10 cellular contexts compared by ENCODE assay signal in the genomic region with DNA sequence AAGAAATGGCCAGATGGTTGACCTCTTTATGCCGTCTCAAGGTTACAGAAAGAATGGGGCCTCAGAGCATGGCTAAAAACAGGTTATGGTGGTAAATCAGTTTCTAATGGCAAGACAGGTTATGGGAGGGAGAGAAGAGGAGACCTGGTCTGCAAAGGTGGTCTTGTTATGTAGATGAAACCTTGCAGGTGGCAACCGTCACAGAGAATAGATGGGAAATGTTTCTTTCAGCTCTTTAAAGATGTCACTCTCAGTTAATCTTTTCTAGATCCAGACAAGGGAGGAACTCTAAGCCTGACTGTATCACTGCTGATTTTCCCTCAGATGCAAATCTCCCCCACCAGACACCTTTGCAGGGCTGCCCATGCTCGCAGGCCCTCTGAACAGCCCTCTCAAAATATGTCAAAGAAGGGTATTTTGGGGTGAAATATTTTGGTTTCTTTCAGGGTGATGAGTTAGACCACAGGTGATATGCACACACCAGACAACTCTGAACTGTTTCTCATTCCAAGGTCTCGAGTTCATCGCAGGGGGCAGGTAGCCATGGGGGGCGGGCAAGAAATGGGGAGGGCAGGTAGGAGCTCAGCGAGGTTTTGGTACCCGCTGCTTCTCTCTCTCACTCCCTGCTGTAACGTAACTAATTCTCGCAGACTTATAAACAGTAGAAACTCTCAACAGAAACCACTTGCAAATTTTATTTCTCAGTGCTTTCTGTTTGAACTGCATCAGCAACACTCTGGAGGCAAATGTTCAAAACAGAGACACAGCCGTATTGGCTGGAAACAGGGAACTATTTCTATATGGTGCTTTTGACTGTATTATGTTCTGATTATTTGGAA. TPM values are rescaled to one million over a fixed set of nuclear protein-coding genes. Genes with fewer than 3 reads are reported as not detected.
DNase-seq lines count a peak whose midpoint lies in the region; ATAC-seq, FAIRE-seq and TF ChIP-seq lines count a peak whose summit lies in the region.
"Had no signal": no experiment of that assay in that cellular context is flagged by ENCODE, and none has a peak within 500 bp of the region (broad histone marks: within the 10 kb centered on the region; RNA-seq: fewer than 3 reads in every experiment).

No MANE protein-coding gene starts in this region.

- H3K23ac ChIP-seq in H1 (ENCODE audit: insufficient read length): no peak overlapping the region

- H3K4ac ChIP-seq in H1 (replicated peaks; ENCODE audit: insufficient read length, low read depth, low read length): no peak overlapping the region

- 31% methylated on average over 8 of the region's 11 CpGs; no CpG with 5 or more reads in 1 of the 2 experiments for WGBS in H1 (ENCODE audit: extremely low coverage in 1 of 2, insufficient coverage in 1 of 2, insufficient read length in 1 of 2, insufficient replicate concordance in 2 of 2, low coverage in 1 of 2, low lambda C conversion rate in 2 of 2, missing lambda C conversion rate in 1 of 2), 2 experiments

- no peaks in the 10 kb centered on the region for H4K20me1 ChIP-seq in H1 (replicated peaks in 1 of 2; ENCODE audit: control insufficient read depth in 1 of 2, insufficient read depth in 2 of 2, low read length in 2 of 2)

- no peak overlapping the region for H4K91ac ChIP-seq in H1 (replicated peaks; ENCODE audit: insufficient read length, low read length)

- H3K36me3 ChIP-seq in H1 (ENCODE audit: control insufficient read depth in 2 of 4, insufficient read depth in 4 of 4, low read length in 3 of 4) (no peaks in the 10 kb centered on the region), kidney (ENCODE audit: control insufficient read depth in 1 of 2, insufficient read depth in 2 of 2, low read length in 2 of 2) (no peaks in the 10 kb centered on the region)

- peak in 1 of 2 experiments; percentile 52; a peak in 1 of 3 replicates for TF ChIP-seq EP300 in H1 (IDR thresholded peaks at IDR 0.05; ENCODE audit: borderline replicate concordance in 1 of 2, low read depth in 2 of 2, low read length in 2 of 2)

- CTCF ChIA-PET in H1 (lab: Charles Lee; ENCODE audit: partially characterized antibody): interaction anchor here (1.0 to 1.5 kb wide), 3 partner anchors 27 to 62 kb away, joined by 3 read pairs; no protein-coding TSS in a partner anchor
- CTCF ChIA-PET in CD4-positive, alpha-beta T cell (lab: Charles Lee): no interaction called here

- no peaks in the 10 kb centered on the region for H3K36me3 Mint-ChIP-seq in CD4-positive, alpha-beta T cell (ENCODE audit: low read depth)

- no peak overlapping the region for H2BK15ac ChIP-seq in H1 (ENCODE audit: low read length)

- peak overlapping the region; percentile 73 for H3K18ac ChIP-seq in H1 (ENCODE audit: extremely low read depth, low read length)

- TF ChIP-seq CTCF in H1 (IDR thresholded peaks at IDR 0.05; ENCODE audit: control extremely low read depth in 1 of 3, insufficient read depth in 1 of 3, low read depth in 1 of 3, low read length in 3 of 3) (no peak), omental fat pad (IDR thresholded peaks at IDR 0.05) (no peak), kidney (IDR thresholded peaks at IDR 0.05; ENCODE audit: borderline replicate concordance, extremely low read depth, insufficient read depth) (no peak)
- no peak for TF ChIP-seq CTCF in CD4-positive, alpha-beta T cell (IDR thresholded peaks at IDR 0.05)

- H3K4me1 Mint-ChIP-seq in CD4-positive, alpha-beta T cell (ENCODE audit: low read depth): no peaks in the 10 kb centered on the region
- H3K4me1 Mint-ChIP-seq: activated naive CD4-positive, alpha-beta T cell treated with anti-CD3 and anti-CD28 coated beads, Interleukin-2, amount 50 U/mL, for 24 hours had no signal

- intact Hi-C loops in CD4-positive, alpha-beta T cell (cut with DNase I, micrococcal nuclease): no loop called here
- intact Hi-C loops in kidney (cut with DNase I): no loop called here

- H4K8ac ChIP-seq in H1 (ENCODE audit: extremely low read depth, insufficient read depth, low read length): no peak overlapping the region

- peak in 1 of 2 experiments; percentile 50 for DNase-seq in H1 (ENCODE audit: low read depth in 1 of 2, low spot score in 2 of 2)
- no peak for DNase-seq in NCI-H2029 treated with DMSO at 0.1 percent for 48 hours (lab: John Stamatoyannopoulos, UW)
- no peak for DNase-seq in omental fat pad (ENCODE audit: low spot score)
- DNase-seq in CD4-positive, alpha-beta T cell: no peak
- DNase-seq in kidney: no peak
- DNase-seq: NCI-H69 had no signal

- no peak overlapping the region for H2AFZ ChIP-seq in H1 (ENCODE audit: low read length)

- H3K27me3 Mint-ChIP-seq in CD4-positive, alpha-beta T cell: no peaks in the 10 kb centered on the region
- H3K27me3 Mint-ChIP-seq: activated naive CD4-positive, alpha-beta T cell treated with anti-CD3 and anti-CD28 coated beads, Interleukin-2, amount 50 U/mL, for 24 hours had no signal

- no peak overlapping the region for H3K27ac Mint-ChIP-seq in CD4-positive, alpha-beta T cell
- H3K27ac Mint-ChIP-seq: activated naive CD4-positive, alpha-beta T cell treated with anti-CD3 and anti-CD28 coated beads, Interleukin-2, amount 50 U/mL, for 24 hours had no signal

- ATAC-seq in GM18519 (IDR thresholded peaks at IDR 0.05; ENCODE audit: low FRiP score, unreplicated experiment): peak; percentile 80
- peak; percentile 81 for ATAC-seq in GM21423 (IDR thresholded peaks at IDR 0.05; ENCODE audit: unreplicated experiment)
- ATAC-seq in HG03097 (IDR thresholded peaks at IDR 0.05; ENCODE audit: low FRiP score, unreplicated experiment): peak; percentile 54
- no peak for ATAC-seq in omental fat pad (ENCODE audit: low FRiP score)
- no peak for ATAC-seq in CD4-positive, alpha-beta T cell (ENCODE audit: poor library complexity)

- H3K56ac ChIP-seq in H1 (replicated peaks; ENCODE audit: insufficient read length, low read depth, low read length): no peak overlapping the region

- POLR2A ChIA-PET in H1 (lab: Charles Lee; ENCODE audit: partially characterized antibody): interaction anchor here (1.2 to 3.0 kb wide), 4 partner anchors 9 to 116 kb away, joined by 3 to 14 read pairs (median 6); a partner anchor contains a TSS
- POLR2A ChIA-PET in CD4-positive, alpha-beta T cell (lab: Charles Lee): no interaction called here

- peak; percentile 88 for FAIRE-seq in H1 (lab: Jason Lieb, UNC)
- no peak for FAIRE-seq in kidney (lab: Jason Lieb, UNC)

- peak overlapping the region; percentile 94; the same call in 1 of the 2 replicates for H2BK20ac ChIP-seq in H1 (ENCODE audit: low read length)

- no peak overlapping the region for H3K4me3 Mint-ChIP-seq in CD4-positive, alpha-beta T cell
- H3K4me3 Mint-ChIP-seq: activated naive CD4-positive, alpha-beta T cell treated with anti-CD3 and anti-CD28 coated beads, Interleukin-2, amount 50 U/mL, for 24 hours had no signal

- peak overlapping the region; percentile 95; the same call in 1 of the 2 replicates for H2BK5ac ChIP-seq in H1 (ENCODE audit: low read depth, low read length)

- peaks cover 4% of the 10 kb centered on the region for H3K9me3 Mint-ChIP-seq in CD4-positive, alpha-beta T cell
- H3K9me3 Mint-ChIP-seq: activated naive CD4-positive, alpha-beta T cell treated with anti-CD3 and anti-CD28 coated beads, Interleukin-2, amount 50 U/mL, for 24 hours had no signal

- H3K14ac ChIP-seq in H1 (ENCODE audit: insufficient read length): no peak overlapping the region

- H2BK120ac ChIP-seq in H1 (replicated peaks; ENCODE audit: low read depth, low read length): no peak overlapping the region

- no peak overlapping the region for H2AK5ac ChIP-seq in H1 (ENCODE audit: low read depth, low read length)

- H3K9me3 ChIP-seq in H1 (ENCODE audit: insufficient read depth in 2 of 2, low read depth in 1 of 2, low read length in 1 of 2) (peaks cover 13 to 21% of the 10 kb centered on the region in 2 experiments), kidney (ENCODE audit: control insufficient read depth in 1 of 2, low read length in 2 of 2) (peaks cover 0 to 3% of the 10 kb centered on the region in 2 donors)
- no peaks in the 10 kb centered on the region for H3K9me3 ChIP-seq in CD4-positive, alpha-beta T cell (ENCODE audit: control insufficient read depth, low read length)

- no peaks in the 10 kb centered on the region for H3K79me1 ChIP-seq in H1 (ENCODE audit: low read depth, low read length)

- H3K23me2 ChIP-seq in H1 (ENCODE audit: low read depth, low read length): peaks cover 3% of the 10 kb centered on the region; the same call in 1 of the 2 replicates

- peak overlapping the region; percentile 29 to 70 for H3K4me2 ChIP-seq in H1 (ENCODE audit: insufficient read depth in 1 of 2, low read depth in 2 of 2, low read length in 2 of 2)

- no peaks in the 10 kb centered on the region for H3K79me2 ChIP-seq in H1 (ENCODE audit: control insufficient read depth in 1 of 2, insufficient read depth in 2 of 2, low read length in 2 of 2)

- 0 out of 3 replicates have a peak, but pooled peaks of 1 of the 2 experiments have one; percentile 15 for TF ChIP-seq POLR2A in H1 (IDR thresholded peaks at IDR 0.05; ENCODE audit: control extremely low read depth in 1 of 2, low read depth in 2 of 2, low read length in 2 of 2)

- peak overlapping the region in 1 of 4 experiments; percentile 40; a peak in 2 of 8 replicates for H3K4me3 ChIP-seq in H1 (ENCODE audit: extremely low read depth in 1 of 4, insufficient read depth in 2 of 4, low read depth in 3 of 4, low read length in 4 of 4)
- no peak overlapping the region for H3K4me3 ChIP-seq in kidney (ENCODE audit: low read length in 2 of 2)

- no peaks in the 10 kb centered on the region for H3K27me3 ChIP-seq in H1 (replicated peaks in 1 of 4; ENCODE audit: control insufficient read depth in 3 of 4, extremely low read depth in 1 of 4, insufficient read depth in 3 of 4, low read length in 3 of 4)
- H3K27me3 ChIP-seq in CD4-positive, alpha-beta T cell (ENCODE audit: control insufficient read depth, insufficient read depth, low read length): no peaks in the 10 kb centered on the region

- TF ChIP-seq RAD21 in H1 (IDR thresholded peaks at IDR 0.05 in 1 of 2, conservative IDR thresholded peaks at IDR 0.05 in 1 of 2; ENCODE audit: low read depth in 2 of 2, low read length in 2 of 2): no peak

- H3K9ac ChIP-seq in H1 (replicated peaks in 1 of 4; ENCODE audit: extremely low read depth in 1 of 4, low read depth in 3 of 4, low read length in 3 of 4) (no peak overlapping the region), kidney (ENCODE audit: low read length in 2 of 2) (no peak overlapping the region)

- H4K5ac ChIP-seq in H1 (ENCODE audit: insufficient read length, low read depth, low read length): no peak overlapping the region

- H3K4me1 ChIP-seq in H1 (replicated peaks in 1 of 4; ENCODE audit: control insufficient read depth in 3 of 4, insufficient read depth in 4 of 4, low read length in 3 of 4): peaks cover 2 to 9% (median 4%) of the 10 kb centered on the region in 4 experiments; a peak in 6 of 7 replicates
- no peaks in the 10 kb centered on the region for H3K4me1 ChIP-seq in kidney (ENCODE audit: control insufficient read depth in 1 of 2, insufficient read depth in 1 of 2, low read depth in 1 of 2, low read length in 2 of 2)

- peak overlapping the region; percentile 78; the same call in 1 of the 2 replicates for H3K27ac ChIP-seq in H1 (ENCODE audit: low read depth, low read length)
- H3K27ac ChIP-seq in CD4-positive, alpha-beta T cell (ENCODE audit: low read depth, low read length): no peak overlapping the region
- H3K27ac ChIP-seq in kidney (ENCODE audit: low read depth in 2 of 2, low read length in 2 of 2): no peak overlapping the region

- peak overlapping the region; percentile 87 for H2BK12ac ChIP-seq in H1 (ENCODE audit: low read depth, low read length)

RNA-seq across cellular contexts. Expression of a gene that starts 32.4 kb away (rescaled TPM):
- total RNA-seq in H1 (2021; fragmentation: NEBNext Ultra II Directional; extraction: Animal tissue kit (Norgen Biotek cat#: 25700)): 81.1 and 82.5 TPM in 2 replicates
- polyA plus RNA-seq in H1 (2011; rRNA removed): 15.0 and 27.8 TPM in 2 replicates
- polyA plus RNA-seq in H1 (2011; cell fraction: cytosol; rRNA removed): 39.6 TPM
- polyA plus RNA-seq in H1 (2011; cell fraction: nucleus; rRNA removed): 12.9 TPM
- polyA plus RNA-seq in H1 (2012, experiment 1 of 2): 30.9 to 58.4 TPM (median 37.1 TPM) in 4 replicates
- 9.4 TPM for polyA plus RNA-seq in H1 (2012, experiment 2 of 2)
- 53.0 TPM for polyA plus RNA-seq in H1 (2013, experiment 1 of 2)
- polyA plus RNA-seq in H1 (2013, experiment 2 of 2): 56.0 TPM
- polyA minus RNA-seq in H1 (2011; rRNA and poly(A)+ RNA removed): 19.4 and 27.4 TPM in 2 replicates
- 14.6 TPM for polyA minus RNA-seq in H1 (2011; cell fraction: cytosol; rRNA and poly(A)+ RNA removed)
- polyA minus RNA-seq in H1 (2011; cell fraction: nucleus; rRNA and poly(A)+ RNA removed): 15.8 TPM
- total RNA-seq in omental fat pad: 10 to 100 TPM; 16.7 to 22.2 (median 20.1) TPM
- 10 to 100 TPM; 11.9 to 12.2 TPM for total RNA-seq in CD4-positive, alpha-beta T cell
- total RNA-seq in kidney: 22.4 TPM
- polyA plus RNA-seq in kidney (ENCODE audit: insufficient read depth, low read depth, low replicate concordance): 7.3 TPM

RNA-seq across cellular contexts. Expression of a gene that starts 32.7 kb away (rescaled TPM):
- 5.0 and 6.7 TPM in 2 replicates for total RNA-seq in H1 (2021; fragmentation: NEBNext Ultra II Directional; extraction: Animal tissue kit (Norgen Biotek cat#: 25700))
- polyA plus RNA-seq in H1 (2011; rRNA removed) (2.7 and 4.4 TPM in 2 replicates), kidney (ENCODE audit: insufficient read depth, low read depth, low replicate concordance) (10.9 TPM)
- polyA plus RNA-seq in H1 (2011; cell fraction: cytosol; rRNA removed): 6.3 TPM
- polyA plus RNA-seq in H1 (2011; cell fraction: nucleus; rRNA removed): 0.97 TPM
- polyA plus RNA-seq in H1 (2012, experiment 1 of 2): 6.3 to 10.6 TPM (median 8.8 TPM) in 4 replicates
- 0.92 TPM for polyA plus RNA-seq in H1 (2012, experiment 2 of 2)
- 6.3 TPM for polyA plus RNA-seq in H1 (2013, experiment 1 of 2)
- polyA plus RNA-seq in H1 (2013, experiment 2 of 2): 6.8 TPM
- 1.0 and 1.4 TPM in 2 replicates for polyA minus RNA-seq in H1 (2011; rRNA and poly(A)+ RNA removed)
- 2.4 TPM for polyA minus RNA-seq in H1 (2011; cell fraction: cytosol; rRNA and poly(A)+ RNA removed)
- 3.3 TPM for polyA minus RNA-seq in H1 (2011; cell fraction: nucleus; rRNA and poly(A)+ RNA removed)
- total RNA-seq in omental fat pad (10 to 100 TPM in 2 of 4 donors, 1 to 10 TPM in 2; 8.2 to 23.0 (median 13.7) TPM), kidney (13.1 TPM)
- total RNA-seq in CD4-positive, alpha-beta T cell: 1 to 10 TPM; 4.2 TPM

Comparison
In these comparisons a context has a peak if more than half of its experiments do, and no peak if none do; other contexts are left out.
1. ATAC-seq: peak in GM18519 (single experiment), GM21423 (single experiment) and HG03097 (single experiment); none in omental fat pad (single experiment) and CD4-positive, alpha-beta T cell (single experiment).